In genomic region chr5:94575196-94575595, GRCh38 we compare ENCODE assay signal across 19 cellular contexts. TPM values are rescaled to one million over a fixed set of nuclear protein-coding genes. Genes with fewer than 3 reads are reported as not detected.
A peak's percentile ranks its signal among the peaks of the same experiment; 100 is the strongest.
DNase-seq lines count a peak whose midpoint lies in the region; ATAC-seq and TF ChIP-seq lines count a peak whose summit lies in the region.
"Had no signal": no experiment of that assay in that cellular context is flagged by ENCODE, and none has a peak within 500 bp of the region (broad histone marks: within the 10 kb centered on the region; RNA-seq: fewer than 3 reads in every experiment).

No MANE protein-coding gene starts in this region.

- H3K36me3 Mint-ChIP-seq in stimulated activated naive CD8-positive, alpha-beta T cell treated with anti-CD3 and anti-CD28 coated beads, Interleukin-15, Interleukin-2, amounts not matched to agents 100 ng/mL and 50 ng/mL, for 24 hours (ENCODE audit: low read depth), result peaks cover 3% of the 10 kb centered on the region
- no peaks in the 10 kb centered on the region for H3K36me3 Mint-ChIP-seq in activated CD8-positive, alpha-beta T cell treated with anti-CD3 and anti-CD28 coated beads for 36 hours (ENCODE audit: low read depth)
- H3K36me3 Mint-ChIP-seq in endodermal cell (ENCODE audit: low read depth), result peaks cover 10% of the 10 kb centered on the region

- peaks cover 13% of the 10 kb centered on the region for H3K36me3 ChIP-seq in endodermal cell (ENCODE audit: control insufficient read depth, insufficient read depth, low read length)
- no peaks in the 10 kb centered on the region for H3K36me3 ChIP-seq in SJCRH30
- H3K36me3 ChIP-seq: tibial artery had no signal

- H3K27me3 Mint-ChIP-seq in stimulated activated naive CD8-positive, alpha-beta T cell treated with anti-CD3 and anti-CD28 coated beads, Interleukin-15, Interleukin-2, amounts not matched to agents 100 ng/mL and 50 ng/mL, for 24 hours, result no peaks in the 10 kb centered on the region
- no peaks in the 10 kb centered on the region for H3K27me3 Mint-ChIP-seq in activated CD8-positive, alpha-beta T cell treated with anti-CD3 and anti-CD28 coated beads for 36 hours
- H3K27me3 Mint-ChIP-seq in endodermal cell (ENCODE audit: insufficient read depth), result no peaks in the 10 kb centered on the region

- POLR2A ChIA-PET in activated CD8-positive, alpha-beta T cell treated with anti-CD3 and anti-CD28 coated beads for 36 hours (lab: Charles Lee), result no interaction called here

- peak overlapping the region; percentile 71 for H3K27ac Mint-ChIP-seq in stimulated activated naive CD8-positive, alpha-beta T cell treated with anti-CD3 and anti-CD28 coated beads, Interleukin-15, Interleukin-2, amounts not matched to agents 100 ng/mL and 50 ng/mL, for 24 hours
- H3K27ac Mint-ChIP-seq in activated CD8-positive, alpha-beta T cell treated with anti-CD3 and anti-CD28 coated beads for 36 hours, result peak overlapping the region; percentile 93
- H3K27ac Mint-ChIP-seq in endodermal cell, result peak overlapping the region; percentile 22

- no peak for ATAC-seq in stimulated activated naive CD8-positive, alpha-beta T cell treated with anti-CD3 and anti-CD28 coated beads, Interleukin-15, Interleukin-2, amounts not matched to agents 100 U/mL and 50 U/mL, for 24 hours
- ATAC-seq in activated CD8-positive, alpha-beta T cell treated with anti-CD3 and anti-CD28 coated beads for 36 hours, result peak; percentile 83
- no peak for ATAC-seq in GM19452 (IDR thresholded peaks at IDR 0.05; ENCODE audit: unreplicated experiment)
- ATAC-seq: body of pancreas, K562 had no signal

- no peak overlapping the region for H3K9ac ChIP-seq in endodermal cell (ENCODE audit: extremely low read depth, low read length, poor library complexity, severe bottlenecking)

- H3K4me3 ChIP-seq in endodermal cell (ENCODE audit: low read length) (peak overlapping the region; percentile 43), SJCRH30 (no peak overlapping the region)
- H3K4me3 ChIP-seq: body of pancreas, K562, tibial artery had no signal

- peak overlapping the region; percentile 23 for H3K4me3 Mint-ChIP-seq in stimulated activated naive CD8-positive, alpha-beta T cell treated with anti-CD3 and anti-CD28 coated beads, Interleukin-15, Interleukin-2, amounts not matched to agents 100 ng/mL and 50 ng/mL, for 24 hours
- no peak overlapping the region for H3K4me3 Mint-ChIP-seq in activated CD8-positive, alpha-beta T cell treated with anti-CD3 and anti-CD28 coated beads for 36 hours
- H3K4me3 Mint-ChIP-seq in endodermal cell, result no peak overlapping the region

- peaks cover 6% of the 10 kb centered on the region for H3K4me1 ChIP-seq in endodermal cell (ENCODE audit: control insufficient read depth, insufficient read depth, low read length)
- H3K4me1 ChIP-seq in SJCRH30, result no peaks in the 10 kb centered on the region
- H3K4me1 ChIP-seq: body of pancreas, tibial artery had no signal

- TF ChIP-seq POLR2A in erythroblast (IDR thresholded peaks at IDR 0.05; ENCODE audit: low read length), result no peak

- peaks cover 42% of the 10 kb centered on the region for H3K4me1 Mint-ChIP-seq in stimulated activated naive CD8-positive, alpha-beta T cell treated with anti-CD3 and anti-CD28 coated beads, Interleukin-15, Interleukin-2, amounts not matched to agents 100 ng/mL and 50 ng/mL, for 24 hours (ENCODE audit: low read depth)
- peaks cover 36% of the 10 kb centered on the region for H3K4me1 Mint-ChIP-seq in activated CD8-positive, alpha-beta T cell treated with anti-CD3 and anti-CD28 coated beads for 36 hours (ENCODE audit: low read depth)
- peaks cover 16% of the 10 kb centered on the region for H3K4me1 Mint-ChIP-seq in endodermal cell

- intact Hi-C loops in activated CD8-positive, alpha-beta T cell treated with anti-CD3 and anti-CD28 coated beads for 36 hours (cut with micrococcal nuclease), result no loop called here

- no peak for TF ChIP-seq CTCF in activated CD8-positive, alpha-beta T cell treated with anti-CD3 and anti-CD28 coated beads for 36 hours (IDR thresholded peaks at IDR 0.05)
- no peak for TF ChIP-seq CTCF in endodermal cell (conservative IDR thresholded peaks at IDR 0.05)

- WGBS in endodermal cell (ENCODE audit: insufficient coverage in 1 of 2, insufficient read length in 1 of 2), 2 experiments, result 87 to 92% methylated on average over 4 of the region's 4 CpGs

- no peaks in the 10 kb centered on the region for H3K9me3 Mint-ChIP-seq in stimulated activated naive CD8-positive, alpha-beta T cell treated with anti-CD3 and anti-CD28 coated beads, Interleukin-15, Interleukin-2, amounts not matched to agents 100 ng/mL and 50 ng/mL, for 24 hours
- no peaks in the 10 kb centered on the region for H3K9me3 Mint-ChIP-seq in activated CD8-positive, alpha-beta T cell treated with anti-CD3 and anti-CD28 coated beads for 36 hours
- peaks cover 24% of the 10 kb centered on the region for H3K9me3 Mint-ChIP-seq in endodermal cell

- CTCF ChIA-PET in activated CD8-positive, alpha-beta T cell treated with anti-CD3 and anti-CD28 coated beads for 36 hours (lab: Charles Lee), result no interaction called here

- H3K27me3 ChIP-seq in endodermal cell (ENCODE audit: control insufficient read depth, insufficient read depth, low read length, poor library complexity, severe bottlenecking) (no peaks in the 10 kb centered on the region), SJCRH30 (no peaks in the 10 kb centered on the region)
- H3K27me3 ChIP-seq: body of pancreas, tibial artery had no signal

- H3K9me3 ChIP-seq in endodermal cell (ENCODE audit: control insufficient read depth, low read length) (peaks cover 19% of the 10 kb centered on the region), SJCRH30 (replicated peaks) (no peaks in the 10 kb centered on the region)
- H3K9me3 ChIP-seq: body of pancreas, tibial artery had no signal

- H3K27ac ChIP-seq in endodermal cell (ENCODE audit: low read depth, low read length) (no peak overlapping the region), SJCRH30 (no peak overlapping the region)
- H3K27ac ChIP-seq: body of pancreas, tibial artery had no signal

- DNase-seq in stimulated activated naive CD8-positive, alpha-beta T cell treated with anti-CD3 and anti-CD28 coated beads, Interleukin-15, Interleukin-2, amounts not matched to agents 100 U/mL and 50 U/mL, for 24 hours, result no peak
- DNase-seq in activated CD8-positive, alpha-beta T cell treated with anti-CD3 and anti-CD28 coated beads for 36 hours, result peak; percentile 31
- DNase-seq in endodermal cell (no peak), SJCRH30 (no peak), erythroblast (lab: John Stamatoyannopoulos, UW) (no peak)
- DNase-seq: body of pancreas; DMS79 treated with DMSO at 0.1 percent for 48 hours; kidney glomerular epithelial cell; mammary epithelial cell; NCI-H1436 treated with DMSO at 0.1 percent for 48 hours; NCI-H526; retina; stimulated activated CD4-positive, alpha-beta T cell treated with anti-CD3 and anti-CD28 coated beads, Interleukin-2, amount 100 ng/mL, for 48 hours; stimulated activated naive CD4-positive, alpha-beta T cell; T1000; tibial artery had no signal

RNA-seq across cellular contexts. Expression of gene KIAA0825, which starts 43.2 kb away (rescaled TPM):
- under 1 TPM; 0.32 to 0.54 TPM for total RNA-seq in activated CD8-positive, alpha-beta T cell treated with anti-CD3 and anti-CD28 coated beads for 36 hours
- total RNA-seq in endodermal cell, result 1 to 10 TPM; 2.6 to 3.1 TPM
- polyA plus RNA-seq in endodermal cell (2013, experiment 1 of 2), result 2.3 TPM
- polyA plus RNA-seq in endodermal cell (2013, experiment 2 of 2), result 2.1 TPM
- total RNA-seq in SJCRH30 (2014; rRNA removed; shearing (Covaris generic)), result 3.0 and 3.1 TPM in 2 replicates

RNA-seq across cellular contexts. Expression of gene SLF1, which starts 43.3 kb away (rescaled TPM):
- 10 to 100 TPM; 11.5 to 14.5 TPM for total RNA-seq in activated CD8-positive, alpha-beta T cell treated with anti-CD3 and anti-CD28 coated beads for 36 hours
- total RNA-seq in endodermal cell, result 10 to 100 TPM; 22.0 to 32.4 TPM
- polyA plus RNA-seq in endodermal cell (2013, experiment 1 of 2), result 17.7 TPM
- polyA plus RNA-seq in endodermal cell (2013, experiment 2 of 2), result 15.6 TPM
- 51.0 and 69.3 TPM in 2 replicates for total RNA-seq in SJCRH30 (2014; rRNA removed; shearing (Covaris generic))

Comparison
In these comparisons a context has a peak if more than half of its experiments do, and no peak if none do; other contexts are left out.
1. H3K27ac Mint-ChIP-seq: peak in every context shown above with its lines; median percentile 93 in activated CD8-positive, alpha-beta T cell treated with anti-CD3 and anti-CD28 coated beads for 36 hours; 71 in stimulated activated naive CD8-positive, alpha-beta T cell treated with anti-CD3 and anti-CD28 coated beads, Interleukin-15, Interleukin-2, amounts not matched to agents 100 ng/mL and 50 ng/mL, for 24 hours; 22 in endodermal cell.